ENCODE assay signal across 1 cellular context in the genomic region with DNA sequence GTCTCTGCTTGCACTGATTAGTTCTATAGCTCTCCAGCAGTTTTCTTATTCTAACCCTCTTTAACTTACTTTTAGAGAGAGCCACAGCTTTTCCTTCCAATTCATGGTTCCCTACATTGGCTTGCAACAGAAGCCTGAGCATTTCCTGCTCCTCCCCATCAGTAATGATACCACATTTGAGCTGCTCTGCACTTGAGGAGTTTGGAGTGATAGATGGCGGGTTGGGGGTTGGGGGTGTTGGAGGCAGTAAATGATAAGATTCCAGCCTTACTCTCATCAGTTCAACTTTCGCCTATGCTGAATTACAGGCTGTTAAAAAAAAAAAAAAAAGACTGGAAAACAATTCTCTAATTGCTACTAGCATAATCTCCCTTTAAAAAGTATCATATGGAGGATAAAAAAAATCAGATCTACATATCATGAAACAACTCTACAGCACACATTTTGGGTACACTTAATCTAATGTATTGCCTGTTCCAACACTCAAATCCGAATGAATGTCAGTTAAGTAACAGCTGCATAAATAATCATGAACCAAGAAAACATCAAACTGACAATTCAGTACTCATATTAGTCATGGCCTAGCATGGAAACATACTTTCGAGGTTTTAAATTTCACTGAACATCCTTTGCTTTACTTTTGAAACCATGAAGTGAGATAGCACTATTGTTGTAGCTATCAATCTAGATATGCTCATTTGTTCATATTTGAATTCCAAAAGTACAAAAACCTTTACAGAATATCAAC.
TF ChIP-seq lines count a peak whose summit lies in the region.

No MANE protein-coding gene starts in this region.

TF ChIP-seq in WTC11, 78 proteins besides CTCF, POLR2A, EP300 and RAD21 (continued from another document):
- TF ChIP-seq, protein P1, sequence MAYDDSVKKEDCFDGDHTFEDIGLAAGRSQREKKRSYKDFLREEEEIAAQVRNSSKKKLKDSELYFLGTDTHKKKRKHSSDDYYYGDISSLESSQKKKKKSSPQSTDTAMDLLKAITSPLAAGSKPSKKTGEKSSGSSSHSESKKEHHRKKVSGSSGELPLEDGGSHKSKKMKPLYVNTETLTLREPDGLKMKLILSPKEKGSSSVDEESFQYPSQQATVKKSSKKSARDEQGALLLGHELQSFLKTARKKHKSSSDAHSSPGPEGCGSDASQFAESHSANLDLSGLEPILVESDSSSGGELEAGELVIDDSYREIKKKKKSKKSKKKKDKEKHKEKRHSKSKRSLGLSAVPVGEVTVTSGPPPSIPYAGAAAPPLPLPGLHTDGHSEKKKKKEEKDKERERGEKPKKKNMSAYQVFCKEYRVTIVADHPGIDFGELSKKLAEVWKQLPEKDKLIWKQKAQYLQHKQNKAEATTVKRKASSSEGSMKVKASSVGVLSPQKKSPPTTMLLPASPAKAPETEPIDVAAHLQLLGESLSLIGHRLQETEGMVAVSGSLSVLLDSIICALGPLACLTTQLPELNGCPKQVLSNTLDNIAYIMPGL (CRISPR knock-in tag; IDR thresholded peaks at IDR 0.05): no peak
- TF ChIP-seq, protein P2, sequence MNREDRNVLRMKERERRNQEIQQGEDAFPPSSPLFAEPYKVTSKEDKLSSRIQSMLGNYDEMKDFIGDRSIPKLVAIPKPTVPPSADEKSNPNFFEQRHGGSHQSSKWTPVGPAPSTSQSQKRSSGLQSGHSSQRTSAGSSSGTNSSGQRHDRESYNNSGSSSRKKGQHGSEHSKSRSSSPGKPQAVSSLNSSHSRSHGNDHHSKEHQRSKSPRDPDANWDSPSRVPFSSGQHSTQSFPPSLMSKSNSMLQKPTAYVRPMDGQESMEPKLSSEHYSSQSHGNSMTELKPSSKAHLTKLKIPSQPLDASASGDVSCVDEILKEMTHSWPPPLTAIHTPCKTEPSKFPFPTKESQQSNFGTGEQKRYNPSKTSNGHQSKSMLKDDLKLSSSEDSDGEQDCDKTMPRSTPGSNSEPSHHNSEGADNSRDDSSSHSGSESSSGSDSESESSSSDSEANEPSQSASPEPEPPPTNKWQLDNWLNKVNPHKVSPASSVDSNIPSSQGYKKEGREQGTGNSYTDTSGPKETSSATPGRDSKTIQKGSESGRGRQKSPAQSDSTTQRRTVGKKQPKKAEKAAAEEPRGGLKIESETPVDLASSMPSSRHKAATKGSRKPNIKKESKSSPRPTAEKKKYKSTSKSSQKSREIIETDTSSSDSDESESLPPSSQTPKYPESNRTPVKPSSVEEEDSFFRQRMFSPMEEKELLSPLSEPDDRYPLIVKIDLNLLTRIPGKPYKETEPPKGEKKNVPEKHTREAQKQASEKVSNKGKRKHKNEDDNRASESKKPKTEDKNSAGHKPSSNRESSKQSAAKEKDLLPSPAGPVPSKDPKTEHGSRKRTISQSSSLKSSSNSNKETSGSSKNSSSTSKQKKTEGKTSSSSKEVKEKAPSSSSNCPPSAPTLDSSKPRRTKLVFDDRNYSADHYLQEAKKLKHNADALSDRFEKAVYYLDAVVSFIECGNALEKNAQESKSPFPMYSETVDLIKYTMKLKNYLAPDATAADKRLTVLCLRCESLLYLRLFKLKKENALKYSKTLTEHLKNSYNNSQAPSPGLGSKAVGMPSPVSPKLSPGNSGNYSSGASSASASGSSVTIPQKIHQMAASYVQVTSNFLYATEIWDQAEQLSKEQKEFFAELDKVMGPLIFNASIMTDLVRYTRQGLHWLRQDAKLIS (CRISPR knock-in tag; IDR thresholded peaks at IDR 0.05; ENCODE audit: borderline replicate concordance): no peak
- no peak for TF ChIP-seq ZNF121 (CRISPR knock-in tag; IDR thresholded peaks at IDR 0.05)
- TF ChIP-seq, protein P3, sequence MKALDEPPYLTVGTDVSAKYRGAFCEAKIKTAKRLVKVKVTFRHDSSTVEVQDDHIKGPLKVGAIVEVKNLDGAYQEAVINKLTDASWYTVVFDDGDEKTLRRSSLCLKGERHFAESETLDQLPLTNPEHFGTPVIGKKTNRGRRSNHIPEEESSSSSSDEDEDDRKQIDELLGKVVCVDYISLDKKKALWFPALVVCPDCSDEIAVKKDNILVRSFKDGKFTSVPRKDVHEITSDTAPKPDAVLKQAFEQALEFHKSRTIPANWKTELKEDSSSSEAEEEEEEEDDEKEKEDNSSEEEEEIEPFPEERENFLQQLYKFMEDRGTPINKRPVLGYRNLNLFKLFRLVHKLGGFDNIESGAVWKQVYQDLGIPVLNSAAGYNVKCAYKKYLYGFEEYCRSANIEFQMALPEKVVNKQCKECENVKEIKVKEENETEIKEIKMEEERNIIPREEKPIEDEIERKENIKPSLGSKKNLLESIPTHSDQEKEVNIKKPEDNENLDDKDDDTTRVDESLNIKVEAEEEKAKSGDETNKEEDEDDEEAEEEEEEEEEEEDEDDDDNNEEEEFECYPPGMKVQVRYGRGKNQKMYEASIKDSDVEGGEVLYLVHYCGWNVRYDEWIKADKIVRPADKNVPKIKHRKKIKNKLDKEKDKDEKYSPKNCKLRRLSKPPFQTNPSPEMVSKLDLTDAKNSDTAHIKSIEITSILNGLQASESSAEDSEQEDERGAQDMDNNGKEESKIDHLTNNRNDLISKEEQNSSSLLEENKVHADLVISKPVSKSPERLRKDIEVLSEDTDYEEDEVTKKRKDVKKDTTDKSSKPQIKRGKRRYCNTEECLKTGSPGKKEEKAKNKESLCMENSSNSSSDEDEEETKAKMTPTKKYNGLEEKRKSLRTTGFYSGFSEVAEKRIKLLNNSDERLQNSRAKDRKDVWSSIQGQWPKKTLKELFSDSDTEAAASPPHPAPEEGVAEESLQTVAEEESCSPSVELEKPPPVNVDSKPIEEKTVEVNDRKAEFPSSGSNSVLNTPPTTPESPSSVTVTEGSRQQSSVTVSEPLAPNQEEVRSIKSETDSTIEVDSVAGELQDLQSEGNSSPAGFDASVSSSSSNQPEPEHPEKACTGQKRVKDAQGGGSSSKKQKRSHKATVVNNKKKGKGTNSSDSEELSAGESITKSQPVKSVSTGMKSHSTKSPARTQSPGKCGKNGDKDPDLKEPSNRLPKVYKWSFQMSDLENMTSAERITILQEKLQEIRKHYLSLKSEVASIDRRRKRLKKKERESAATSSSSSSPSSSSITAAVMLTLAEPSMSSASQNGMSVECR (CRISPR knock-in tag; IDR thresholded peaks at IDR 0.05; ENCODE audit: borderline replicate concordance): no peak
TF ChIP-seq in WTC11: peak in this region for 0.
